In genomic region chr12:17818931-17819330, GRCh38 we compare ENCODE assay signal across 29 cellular contexts.
"Had no signal": no experiment of that assay in that cellular context is flagged by ENCODE, and none has a peak within 500 bp of the region (broad histone marks: within the 10 kb centered on the region; RNA-seq: fewer than 3 reads in every experiment).

No MANE protein-coding gene starts in this region.

- H3K4me2 ChIP-seq: SK-N-SH had no signal

- H3K9ac ChIP-seq: SK-N-SH had no signal

- H3K4me3 ChIP-seq: adrenal gland, body of pancreas, breast epithelium, Peyer's patch, SJSA1 had no signal

- ATAC-seq: activated CD4-positive, alpha-beta T cell treated with anti-CD3 and anti-CD28 coated beads for 36 hours; activated CD4-positive, CD25-positive, alpha-beta regulatory T cell treated with anti-CD3 and anti-CD28 coated beads, Interleukin-2, amount 50 U/mL, for 24 hours; activated naive CD4-positive, alpha-beta T cell treated with anti-CD3 and anti-CD28 coated beads, Interleukin-2, amount 50 U/mL, for 72 hours; activated T-cell treated with anti-CD3 and anti-CD28 coated beads, Interleukin-2, amount 50 U/mL, for 4 hours; body of pancreas; PC-3 had no signal

- H3K27ac ChIP-seq: adrenal gland, body of pancreas, breast epithelium, Peyer's patch, SJSA1 had no signal

- H3K4me3 Mint-ChIP-seq: activated CD4-positive, alpha-beta T cell treated with anti-CD3 and anti-CD28 coated beads for 36 hours; activated CD4-positive, alpha-beta T cell treated with anti-CD3 and anti-CD28 coated beads, Interleukin-2, amount 10 ng/mL, durations not matched to agents 7 days and 5 days; activated naive CD4-positive, alpha-beta T cell treated with anti-CD3 and anti-CD28 coated beads for 36 hours; activated T-cell treated with anti-CD3 and anti-CD28 coated beads, Interleukin-2, amount 50 U/mL, for 4 hours; activated T-helper 1 cell treated with anti-CD3 and anti-CD28 coated beads, Interleukin-12 subunit alpha, Interleukin-12 subunit beta, Interleukin-2, Interleukin-4 antibody, amounts not matched to agents 30 ng/mL and 10 ng/mL and 1 ng/mL, durations not matched to agents 14 hours and 24 hours and 36 hours; T-helper 1 cell treated with Interleukin-12 subunit alpha and Interleukin-12 subunit beta and Interleukin-4 antibody, amounts not matched to agents 30 μg/mL and 1 μg/mL, for 36 hours; T-helper 2 cell treated with Interferon-gamma antibody and Interleukin-4, amounts not matched to agents 5 μg/mL and 100 μg/mL, for 36 hours had no signal

- H3K9me2 ChIP-seq: SK-N-SH had no signal

- H3K36me3 ChIP-seq: adrenal gland, breast epithelium, Peyer's patch, SJSA1 had no signal

- H3K27me3 ChIP-seq: adrenal gland, body of pancreas, breast epithelium, Peyer's patch, SJSA1 had no signal

- DNase-seq: activated CD4-positive, alpha-beta T cell treated with anti-CD3 and anti-CD28 coated beads for 36 hours; activated CD4-positive, alpha-beta T cell treated with anti-CD3 and anti-CD28 coated beads, Interleukin-2, amount 10 ng/mL, durations not matched to agents 7 days and 5 days; activated CD4-positive, alpha-beta T cell treated with anti-CD3 and anti-CD28 coated beads, Interleukin-2, amount 50 U/mL, for 48 hours; activated CD8-positive, alpha-beta memory T cell treated with anti-CD3 and anti-CD28 coated beads, Interleukin-2, amount 50 U/mL, for 4 hours; activated gamma-delta T cell treated with Interleukin-2 at 50 U/mL for 16 hours; activated naive CD4-positive, alpha-beta T cell treated with anti-CD3 and anti-CD28 coated beads for 36 hours; activated T-cell treated with anti-CD3 and anti-CD28 coated beads for 4 hours; activated T-cell treated with anti-CD3 and anti-CD28 coated beads, Interleukin-2, amount 50 U/mL, for 4 hours; adrenal gland; body of pancreas; NCI-H1105; NCI-H1417 treated with DMSO at 0.1 percent for 48 hours; NCI-H187 treated with DMSO at 0.1 percent for 48 hours; NCI-H2081; NCI-H446 treated with DMSO at 0.1 percent for 48 hours; NCI-H524; NCI-H69; PC-3; Peyer's patch; RPMI8226; SHP77 treated with DMSO at 0.1 percent for 48 hours; SK-N-SH had no signal

- H3K4me1 ChIP-seq: adrenal gland, body of pancreas, breast epithelium, Peyer's patch, SJSA1 had no signal

- H3K9me3 ChIP-seq: adrenal gland, body of pancreas, Peyer's patch, SK-N-SH had no signal

- H3K4me1 Mint-ChIP-seq: activated CD4-positive, alpha-beta T cell treated with anti-CD3 and anti-CD28 coated beads for 36 hours; activated CD4-positive, alpha-beta T cell treated with anti-CD3 and anti-CD28 coated beads, Interleukin-2, amount 10 ng/mL, durations not matched to agents 7 days and 5 days had no signal

- H3K27me3 Mint-ChIP-seq: activated CD4-positive, alpha-beta T cell treated with anti-CD3 and anti-CD28 coated beads for 36 hours; activated CD4-positive, alpha-beta T cell treated with anti-CD3 and anti-CD28 coated beads, Interleukin-2, amount 10 ng/mL, durations not matched to agents 7 days and 5 days had no signal

- H3K27ac Mint-ChIP-seq: activated CD4-positive, alpha-beta T cell treated with anti-CD3 and anti-CD28 coated beads for 36 hours; activated CD4-positive, alpha-beta T cell treated with anti-CD3 and anti-CD28 coated beads, Interleukin-2, amount 10 ng/mL, durations not matched to agents 7 days and 5 days; activated naive CD4-positive, alpha-beta T cell treated with anti-CD3 and anti-CD28 coated beads for 36 hours; activated naive CD4-positive, alpha-beta T cell treated with anti-CD3 and anti-CD28 coated beads, Interleukin-2, amount 50 U/mL, for 72 hours; activated T-helper 1 cell treated with anti-CD3 and anti-CD28 coated beads, Interleukin-12 subunit alpha, Interleukin-12 subunit beta, Interleukin-2, Interleukin-4 antibody, amounts not matched to agents 30 ng/mL and 10 ng/mL and 1 ng/mL, durations not matched to agents 14 hours and 24 hours and 36 hours; T-helper 1 cell treated with Interleukin-12 subunit alpha and Interleukin-12 subunit beta and Interleukin-4 antibody, amounts not matched to agents 30 μg/mL and 1 μg/mL, for 36 hours; T-helper 2 cell treated with Interferon-gamma antibody and Interleukin-4, amounts not matched to agents 5 μg/mL and 100 μg/mL, for 36 hours had no signal
